ENCODE assay signal across 1 cellular context in the genomic region with DNA sequence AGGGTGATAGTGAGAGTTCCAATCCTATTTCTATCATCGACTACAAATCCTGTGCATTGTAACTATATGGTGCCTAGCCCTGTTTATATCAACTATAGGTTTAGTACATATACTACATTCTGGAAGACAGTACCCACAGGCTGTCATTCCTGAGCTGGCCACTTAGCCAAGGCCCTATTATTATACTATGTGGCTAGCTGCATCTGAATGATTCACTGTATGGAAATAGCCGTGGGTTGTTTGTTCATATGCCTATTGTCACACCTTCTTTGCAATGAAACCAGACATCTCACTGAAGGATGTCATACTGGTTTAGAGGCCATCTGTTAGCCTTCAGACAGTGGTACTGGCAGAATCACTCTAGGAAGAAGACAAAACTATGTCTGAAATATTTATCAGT.
TF ChIP-seq lines count a peak whose summit lies in the region.

No MANE protein-coding gene starts in this region.

TF ChIP-seq in HepG2, 621 proteins besides CTCF, POLR2A, EP300 and RAD21 (continued from another document):
- TF ChIP-seq, protein P1, sequence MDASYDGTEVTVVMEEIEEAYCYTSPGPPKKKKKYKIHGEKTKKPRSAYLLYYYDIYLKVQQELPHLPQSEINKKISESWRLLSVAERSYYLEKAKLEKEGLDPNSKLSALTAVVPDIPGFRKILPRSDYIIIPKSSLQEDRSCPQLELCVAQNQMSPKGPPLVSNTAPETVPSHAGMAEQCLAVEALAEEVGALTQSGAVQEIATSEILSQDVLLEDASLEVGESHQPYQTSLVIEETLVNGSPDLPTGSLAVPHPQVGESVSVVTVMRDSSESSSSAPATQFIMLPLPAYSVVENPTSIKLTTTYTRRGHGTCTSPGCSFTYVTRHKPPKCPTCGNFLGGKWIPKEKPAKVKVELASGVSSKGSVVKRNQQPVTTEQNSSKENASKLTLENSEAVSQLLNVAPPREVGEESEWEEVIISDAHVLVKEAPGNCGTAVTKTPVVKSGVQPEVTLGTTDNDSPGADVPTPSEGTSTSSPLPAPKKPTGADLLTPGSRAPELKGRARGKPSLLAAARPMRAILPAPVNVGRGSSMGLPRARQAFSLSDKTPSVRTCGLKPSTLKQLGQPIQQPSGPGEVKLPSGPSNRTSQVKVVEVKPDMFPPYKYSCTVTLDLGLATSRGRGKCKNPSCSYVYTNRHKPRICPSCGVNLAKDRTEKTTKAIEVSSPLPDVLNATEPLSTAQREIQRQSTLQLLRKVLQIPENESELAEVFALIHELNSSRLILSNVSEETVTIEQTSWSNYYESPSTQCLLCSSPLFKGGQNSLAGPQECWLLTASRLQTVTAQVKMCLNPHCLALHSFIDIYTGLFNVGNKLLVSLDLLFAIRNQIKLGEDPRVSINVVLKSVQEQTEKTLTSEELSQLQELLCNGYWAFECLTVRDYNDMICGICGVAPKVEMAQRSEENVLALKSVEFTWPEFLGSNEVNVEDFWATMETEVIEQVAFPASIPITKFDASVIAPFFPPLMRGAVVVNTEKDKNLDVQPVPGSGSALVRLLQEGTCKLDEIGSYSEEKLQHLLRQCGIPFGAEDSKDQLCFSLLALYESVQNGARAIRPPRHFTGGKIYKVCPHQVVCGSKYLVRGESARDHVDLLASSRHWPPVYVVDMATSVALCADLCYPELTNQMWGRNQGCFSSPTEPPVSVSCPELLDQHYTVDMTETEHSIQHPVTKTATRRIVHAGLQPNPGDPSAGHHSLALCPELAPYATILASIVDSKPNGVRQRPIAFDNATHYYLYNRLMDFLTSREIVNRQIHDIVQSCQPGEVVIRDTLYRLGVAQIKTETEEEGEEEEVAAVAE (CRISPR knock-in tag; IDR thresholded peaks at IDR 0.05; ENCODE audit: borderline replicate concordance) = no peak
- no peak for TF ChIP-seq ETV6 (CRISPR knock-in tag; conservative IDR thresholded peaks at IDR 0.05)
- TF ChIP-seq ZNF788 (CRISPR knock-in tag; IDR thresholded peaks at IDR 0.05; ENCODE audit: borderline replicate concordance) = no peak
- TF ChIP-seq IRF1 (CRISPR knock-in tag; IDR thresholded peaks at IDR 0.05; ENCODE audit: low read depth) = no peak
- TF ChIP-seq IRF2 (CRISPR knock-in tag; IDR thresholded peaks at IDR 0.05) = no peak
- no peak for TF ChIP-seq TRIM24 (CRISPR knock-in tag; IDR thresholded peaks at IDR 0.05)
TF ChIP-seq in HepG2: peak in this region for 0.
